Comparison of ENCODE assay signal across 15 cellular contexts in genomic region chr2:235541016-235541415, GRCh38.
"Had no signal": no experiment of that assay in that cellular context is flagged by ENCODE, and none has a peak within 500 bp of the region (broad histone marks: within the 10 kb centered on the region; RNA-seq: fewer than 3 reads in every experiment).

No MANE protein-coding gene starts in this region.

- ATAC-seq: activated CD8-positive, alpha-beta memory T cell treated with anti-CD3 and anti-CD28 coated beads, Interleukin-2, amount 10 ng/mL, durations not matched to agents 7 days and 5 days; left ventricle myocardium superior; stimulated activated naive CD8-positive, alpha-beta T cell treated with anti-CD3 and anti-CD28 coated beads, Interleukin-15, Interleukin-2, amounts not matched to agents 100 U/mL and 50 U/mL, for 24 hours had no signal

- H3K36me3 ChIP-seq: ascending aorta, right atrium auricular region had no signal

- DNase-seq: activated CD4-positive, alpha-beta memory T cell treated with anti-CD3 and anti-CD28 coated beads for 36 hours; activated CD4-positive, alpha-beta T cell treated with anti-CD3 and anti-CD28 coated beads for 1 hour; activated CD8-positive, alpha-beta memory T cell treated with anti-CD3 and anti-CD28 coated beads, Interleukin-2, amount 10 ng/mL, durations not matched to agents 7 days and 5 days; activated naive CD4-positive, alpha-beta T cell treated with anti-CD3 and anti-CD28 coated beads, Interleukin-2, amount 10 ng/mL, durations not matched to agents 7 days and 5 days; activated T-cell treated with anti-CD3 and anti-CD28 coated beads, Interleukin-2, amount 50 U/mL, for 1 hour; erythroblast; hippocampal formation; left ventricle myocardium superior; mesenchymal stem cell; nucleus accumbens; stimulated activated naive CD8-positive, alpha-beta T cell treated with anti-CD3 and anti-CD28 coated beads, Interleukin-15, Interleukin-2, amounts not matched to agents 100 U/mL and 50 U/mL, for 24 hours; trophoblast cell had no signal

- H3K27ac ChIP-seq: ascending aorta, right atrium auricular region had no signal

- H3K4me1 ChIP-seq: ascending aorta had no signal

- H3K4me3 ChIP-seq: ascending aorta, right atrium auricular region, smooth muscle cell had no signal

- H3K9me3 ChIP-seq: ascending aorta, right atrium auricular region had no signal
